Comparison of ENCODE assay signal across 19 cellular contexts in genomic region chr4:8366601-8367000, GRCh38.
A peak's percentile ranks its signal among the peaks of the same experiment; 100 is the strongest.
DNase-seq lines count a peak whose midpoint lies in the region; ATAC-seq and TF ChIP-seq lines count a peak whose summit lies in the region.
"Had no signal": no experiment of that assay in that cellular context is flagged by ENCODE, and none has a peak within 500 bp of the region (broad histone marks: within the 10 kb centered on the region; RNA-seq: fewer than 3 reads in every experiment).

No MANE protein-coding gene starts in this region.

- no peaks in the 10 kb centered on the region for H4K20me1 ChIP-seq in mammary epithelial cell (ENCODE audit: insufficient read depth, low read length)

- POLR2A ChIA-PET in MCF 10A (lab: Yijun Ruan, JAX): no interaction called here
- POLR2A ChIA-PET in activated CD4-positive, alpha-beta T cell treated with anti-CD3 and anti-CD28 coated beads for 36 hours (lab: Charles Lee): no interaction called here

- no peaks in the 10 kb centered on the region for H3K27me3 Mint-ChIP-seq in MCF 10A (ENCODE audit: insufficient read depth, unreplicated experiment)
- no peaks in the 10 kb centered on the region for H3K27me3 Mint-ChIP-seq in natural killer cell treated with Interleukin-12 subunit alpha and Interleukin-12 subunit beta and Interleukin-15 and Interleukin-18, amount 100 ng/mL, for 72 hours
- no peaks in the 10 kb centered on the region for H3K27me3 Mint-ChIP-seq in natural killer cell (ENCODE audit: low read depth in 2 of 2)
- H3K27me3 Mint-ChIP-seq in activated CD4-positive, alpha-beta T cell treated with anti-CD3 and anti-CD28 coated beads for 36 hours: no peaks in the 10 kb centered on the region
- H3K27me3 Mint-ChIP-seq: B cell; CD4-positive, alpha-beta T cell had no signal

- H3K79me2 ChIP-seq in mammary epithelial cell (ENCODE audit: insufficient read depth, low read length): no peaks in the 10 kb centered on the region

- H3K36me3 Mint-ChIP-seq in MCF 10A (ENCODE audit: insufficient read depth, unreplicated experiment) (peaks cover 6% of the 10 kb centered on the region), natural killer cell (no peaks in the 10 kb centered on the region)
- no peaks in the 10 kb centered on the region for H3K36me3 Mint-ChIP-seq in natural killer cell treated with Interleukin-12 subunit alpha and Interleukin-12 subunit beta and Interleukin-15 and Interleukin-18, amount 100 ng/mL, for 72 hours
- peaks cover 16% of the 10 kb centered on the region for H3K36me3 Mint-ChIP-seq in activated CD4-positive, alpha-beta T cell treated with anti-CD3 and anti-CD28 coated beads for 36 hours (ENCODE audit: low read depth)

- H3K27ac ChIP-seq in mammary epithelial cell (ENCODE audit: insufficient read depth, low read depth, low read length): no peak overlapping the region
- H3K27ac ChIP-seq: 22Rv1, BLaER1, C4-2B had no signal

- TF ChIP-seq CTCF in mammary epithelial cell (conservative IDR thresholded peaks at IDR 0.05 in 1 of 2, IDR thresholded peaks at IDR 0.05 in 1 of 2; ENCODE audit: extremely low read depth in 1 of 2, insufficient read depth in 1 of 2, low read depth in 1 of 2, low read length in 2 of 2) (no peak), MCF 10A (IDR thresholded peaks at IDR 0.05; ENCODE audit: unreplicated experiment) (no peak), natural killer cell (IDR thresholded peaks at IDR 0.05) (no peak)

- in situ Hi-C loops in mammary epithelial cell (cut with MboI; ENCODE audit: low sequenced_read_pairs in 2 of 2): no loop called here

- ATAC-seq in natural killer cell treated with Interleukin-12 subunit alpha and Interleukin-12 subunit beta and Interleukin-15 and Interleukin-18, amount 100 ng/mL, for 72 hours: no peak
- ATAC-seq in natural killer cell: no peak
- ATAC-seq in activated CD4-positive, alpha-beta T cell treated with anti-CD3 and anti-CD28 coated beads for 36 hours: no peak

- H3K9me3 Mint-ChIP-seq in MCF 10A (ENCODE audit: unreplicated experiment) (no peaks in the 10 kb centered on the region), natural killer cell (no peaks in the 10 kb centered on the region)
- no peaks in the 10 kb centered on the region for H3K9me3 Mint-ChIP-seq in natural killer cell treated with Interleukin-12 subunit alpha and Interleukin-12 subunit beta and Interleukin-15 and Interleukin-18, amount 100 ng/mL, for 72 hours
- peaks cover 12% of the 10 kb centered on the region for H3K9me3 Mint-ChIP-seq in activated CD4-positive, alpha-beta T cell treated with anti-CD3 and anti-CD28 coated beads for 36 hours (ENCODE audit: low read depth)
- H3K9me3 Mint-ChIP-seq: CD8-positive, alpha-beta memory T cell; HFFc6 had no signal

- H3K4me1 Mint-ChIP-seq in MCF 10A (ENCODE audit: insufficient read depth, unreplicated experiment): peaks cover 12% of the 10 kb centered on the region
- H3K4me1 Mint-ChIP-seq in natural killer cell treated with Interleukin-12 subunit alpha and Interleukin-12 subunit beta and Interleukin-15 and Interleukin-18, amount 100 ng/mL, for 72 hours (ENCODE audit: low read depth in 2 of 2): peaks cover 0 to 3% of the 10 kb centered on the region in 2 donors
- H3K4me1 Mint-ChIP-seq in natural killer cell: no peaks in the 10 kb centered on the region
- H3K4me1 Mint-ChIP-seq in activated CD4-positive, alpha-beta T cell treated with anti-CD3 and anti-CD28 coated beads for 36 hours: no peaks in the 10 kb centered on the region
- H3K4me1 Mint-ChIP-seq: B cell; CD8-positive, alpha-beta memory T cell had no signal

- H3K4me3 ChIP-seq in mammary epithelial cell (replicated peaks in 1 of 3; ENCODE audit: insufficient read depth in 1 of 3, low read depth in 2 of 3, low read length in 3 of 3): no peak overlapping the region
- H3K4me3 ChIP-seq: BLaER1, HAP-1 had no signal

- peaks cover 14% of the 10 kb centered on the region for H3K4me1 ChIP-seq in mammary epithelial cell (ENCODE audit: insufficient read depth, low read length)
- H3K4me1 ChIP-seq: HAP-1 had no signal

- intact Hi-C loops in mammary epithelial cell (cut with micrococcal nuclease) (no loop called here), MCF 10A (cut with micrococcal nuclease) (no loop called here), natural killer cell (cut with micrococcal nuclease) (no loop called here), posterior vena cava (cut with DNase I) (no loop called here)
- intact Hi-C loops in activated CD4-positive, alpha-beta T cell treated with anti-CD3 and anti-CD28 coated beads for 36 hours (cut with DNase I, micrococcal nuclease): no loop called here

- H3K36me3 ChIP-seq in mammary epithelial cell (ENCODE audit: insufficient read depth, low read length): no peaks in the 10 kb centered on the region
- H3K36me3 ChIP-seq: HAP-1 had no signal

- H3K4me3 Mint-ChIP-seq in MCF 10A (ENCODE audit: unreplicated experiment): no peak overlapping the region
- H3K4me3 Mint-ChIP-seq in natural killer cell treated with Interleukin-12 subunit alpha and Interleukin-12 subunit beta and Interleukin-15 and Interleukin-18, amount 100 ng/mL, for 72 hours: no peak overlapping the region
- H3K4me3 Mint-ChIP-seq in natural killer cell: no peak overlapping the region
- no peak overlapping the region for H3K4me3 Mint-ChIP-seq in activated CD4-positive, alpha-beta T cell treated with anti-CD3 and anti-CD28 coated beads for 36 hours
- H3K4me3 Mint-ChIP-seq: B cell; CD4-positive, alpha-beta T cell; CD8-positive, alpha-beta memory T cell; HFFc6 had no signal

- no peak overlapping the region for H2AFZ ChIP-seq in mammary epithelial cell (ENCODE audit: low read depth, low read length)

- dilution Hi-C loops in mammary epithelial cell (cut with HindIII; ENCODE audit: low sequenced_read_pairs): no loop called here

- no peak overlapping the region for H3K27ac Mint-ChIP-seq in MCF 10A (ENCODE audit: low read depth, unreplicated experiment)
- H3K27ac Mint-ChIP-seq in natural killer cell treated with Interleukin-12 subunit alpha and Interleukin-12 subunit beta and Interleukin-15 and Interleukin-18, amount 100 ng/mL, for 72 hours: no peak overlapping the region
- no peak overlapping the region for H3K27ac Mint-ChIP-seq in natural killer cell
- H3K27ac Mint-ChIP-seq in activated CD4-positive, alpha-beta T cell treated with anti-CD3 and anti-CD28 coated beads for 36 hours: no peak overlapping the region
- H3K27ac Mint-ChIP-seq: B cell; CD4-positive, alpha-beta T cell; HFFc6 had no signal

- no peaks in the 10 kb centered on the region for H3K27me3 ChIP-seq in mammary epithelial cell (ENCODE audit: insufficient read depth, low read length)
- H3K27me3 ChIP-seq: BLaER1 had no signal

- no peak overlapping the region for H3K4me2 ChIP-seq in mammary epithelial cell (ENCODE audit: insufficient read depth, low read depth, low read length)
- H3K4me2 ChIP-seq: BLaER1 had no signal

- no peak for DNase-seq in mammary epithelial cell
- DNase-seq in MCF 10A (ENCODE audit: unreplicated experiment): no peak
- peak; percentile 31 for DNase-seq in natural killer cell treated with Interleukin-12 subunit alpha and Interleukin-12 subunit beta and Interleukin-15 and Interleukin-18, amount 100 ng/mL, for 72 hours (ENCODE audit: low spot score)
- no peak for DNase-seq in natural killer cell
- DNase-seq in posterior vena cava (ENCODE audit: low spot score): peak; percentile 35
- no peak for DNase-seq in germinal center (ENCODE audit: low spot score)
- no peak for DNase-seq in activated CD4-positive, alpha-beta T cell treated with anti-CD3 and anti-CD28 coated beads for 36 hours
- no peak for DNase-seq in T-helper 2 cell
- DNase-seq: CD4-positive, alpha-beta T cell; CD8-positive, alpha-beta memory T cell; DMS 273 treated with DMSO at 0.1 percent for 48 hours; GF-D8; GOT3; HFFc6 had no signal

- CTCF ChIA-PET in mammary epithelial cell (lab: Charles Lee; ENCODE audit: low non-redundant PET): no interaction called here
- CTCF ChIA-PET in MCF 10A (lab: Yijun Ruan, JAX): interaction anchor here (0.6 kb wide), 1 partner anchor 18 kb away, joined by 4 read pairs; no protein-coding TSS in a partner anchor
- CTCF ChIA-PET in activated CD4-positive, alpha-beta T cell treated with anti-CD3 and anti-CD28 coated beads for 36 hours (lab: Charles Lee): no interaction called here

- H3K9ac ChIP-seq in mammary epithelial cell (ENCODE audit: insufficient read depth, low read length): no peak overlapping the region
- H3K9ac ChIP-seq: BLaER1 had no signal

- 85% methylated on average over 17 of the region's 17 CpGs for WGBS in mammary epithelial cell (ENCODE audit: low coverage, missing lambda C conversion rate)

- no peaks in the 10 kb centered on the region for H3K9me3 ChIP-seq in mammary epithelial cell (replicated peaks; ENCODE audit: insufficient read depth, low read length)
- H3K9me3 ChIP-seq: HAP-1 had no signal

- BruUV-seq in mammary epithelial cell (replicated peaks; lab: Mats Ljungman, UMichigan) (TSS peak; percentile 31), MCF 10A (replicated peaks; lab: Mats Ljungman, UMichigan) (no TSS peak)

Comparison
In these comparisons a context has a peak if more than half of its experiments do, and no peak if none do; other contexts are left out.
1. DNase-seq: peak in natural killer cell treated with Interleukin-12 subunit alpha and Interleukin-12 subunit beta and Interleukin-15 and Interleukin-18, amount 100 ng/mL, for 72 hours (single experiment) and posterior vena cava (single experiment); none in mammary epithelial cell (single experiment), MCF 10A (single experiment), natural killer cell (single experiment), germinal center (single experiment), activated CD4-positive, alpha-beta T cell treated with anti-CD3 and anti-CD28 coated beads for 36 hours (single experiment) and T-helper 2 cell (0 of 5).